ENCODE assay signal across 11 cellular contexts in the genomic region with DNA sequence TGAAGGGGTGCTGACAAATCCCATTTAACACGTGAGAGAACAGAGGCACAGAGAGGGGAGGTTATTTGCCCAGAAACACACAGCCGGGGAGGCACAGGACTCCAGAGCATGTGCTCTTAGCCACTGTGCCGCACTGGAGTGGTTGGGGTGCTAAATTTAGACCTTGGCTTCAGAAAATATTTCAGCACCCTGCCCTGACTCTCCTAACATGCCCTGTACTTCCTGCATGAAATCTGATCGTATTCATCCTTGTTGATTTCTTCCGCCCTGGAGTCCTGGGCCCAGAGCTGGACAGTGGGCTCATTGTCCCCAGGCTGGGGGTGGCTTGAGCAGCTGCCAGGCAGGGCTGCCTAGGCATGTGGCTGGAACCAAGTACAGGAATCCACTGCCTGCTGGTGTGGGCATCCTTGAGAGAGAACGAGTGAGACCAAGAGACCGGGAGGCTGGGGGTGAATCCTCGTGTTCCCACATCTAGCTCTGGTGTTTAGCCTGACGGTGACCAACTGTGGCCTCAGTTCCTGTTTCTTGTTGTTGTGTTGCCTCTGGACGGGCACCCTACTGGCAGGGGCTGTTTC.
DNase-seq lines count a peak whose midpoint lies in the region; ATAC-seq lines count a peak whose summit lies in the region.
"Had no signal": no experiment of that assay in that cellular context is flagged by ENCODE, and none has a peak within 500 bp of the region (broad histone marks: within the 10 kb centered on the region; RNA-seq: fewer than 3 reads in every experiment).

No MANE protein-coding gene starts in this region.

- H3K36me3 ChIP-seq in muscle layer of duodenum (ENCODE audit: control insufficient read depth in 1 of 2, insufficient read depth in 2 of 2, low read length in 2 of 2) = no peaks in the 10 kb centered on the region

- H3K4me3 ChIP-seq in muscle layer of duodenum (ENCODE audit: low read depth in 1 of 2, low read length in 2 of 2) = no peak overlapping the region

- H3K27ac ChIP-seq in epithelial cell of prostate (peak overlapping the region; percentile 58), muscle layer of duodenum (ENCODE audit: low read length) (peak overlapping the region; percentile 54)

- DNase-seq in AG20443 (ENCODE audit: low spot score) = peak; percentile 40
- DNase-seq in NCI-H2196 treated with DMSO at 0.1 percent for 48 hours (lab: John Stamatoyannopoulos, UW; ENCODE audit: unreplicated experiment) = peak; percentile 86
- DNase-seq in epithelial cell of prostate (ENCODE audit: low read depth, low spot score) = peak; percentile 26
- DNase-seq in NK-92 treated with Interleukin-12 subunit alpha and Interleukin-12 subunit beta, amount 100 ng/mL, for 24 hours (lab: John Stamatoyannopoulos, UW) = no peak
- DNase-seq in NCI-H226 = no peak
- no peak for DNase-seq in NCI-H128 (lab: John Stamatoyannopoulos, UW; ENCODE audit: unreplicated experiment)
- DNase-seq: activated T-cell treated with anti-CD3 and anti-CD28 coated beads, Interleukin-2, amount 50 U/mL, for 24 hours; islet precursor cell; NCI-H526 treated with DMSO at 0.1 percent for 48 hours had no signal

- ATAC-seq in GM19035 (IDR thresholded peaks at IDR 0.05; ENCODE audit: unreplicated experiment) = no peak

- no peaks in the 10 kb centered on the region for H3K9me3 ChIP-seq in muscle layer of duodenum (ENCODE audit: control insufficient read depth in 1 of 2, low read length in 2 of 2)

- H3K27me3 ChIP-seq in muscle layer of duodenum (ENCODE audit: low read depth, low read length) = no peaks in the 10 kb centered on the region

- H3K4me1 ChIP-seq in muscle layer of duodenum (ENCODE audit: control insufficient read depth in 1 of 2, insufficient read depth in 2 of 2, low read length in 2 of 2) = peaks cover 10 to 24% of the 10 kb centered on the region in 2 donors

Comparison
In these comparisons a context has a peak if more than half of its experiments do, and no peak if none do; other contexts are left out.
1. DNase-seq: peak in AG20443 (single experiment), NCI-H2196 treated with DMSO at 0.1 percent for 48 hours (single experiment) and epithelial cell of prostate (single experiment); none in NK-92 treated with Interleukin-12 subunit alpha and Interleukin-12 subunit beta, amount 100 ng/mL, for 24 hours (single experiment), NCI-H226 (single experiment) and NCI-H128 (single experiment).